ENCODE assay signal across 8 cellular contexts in the genomic region with DNA sequence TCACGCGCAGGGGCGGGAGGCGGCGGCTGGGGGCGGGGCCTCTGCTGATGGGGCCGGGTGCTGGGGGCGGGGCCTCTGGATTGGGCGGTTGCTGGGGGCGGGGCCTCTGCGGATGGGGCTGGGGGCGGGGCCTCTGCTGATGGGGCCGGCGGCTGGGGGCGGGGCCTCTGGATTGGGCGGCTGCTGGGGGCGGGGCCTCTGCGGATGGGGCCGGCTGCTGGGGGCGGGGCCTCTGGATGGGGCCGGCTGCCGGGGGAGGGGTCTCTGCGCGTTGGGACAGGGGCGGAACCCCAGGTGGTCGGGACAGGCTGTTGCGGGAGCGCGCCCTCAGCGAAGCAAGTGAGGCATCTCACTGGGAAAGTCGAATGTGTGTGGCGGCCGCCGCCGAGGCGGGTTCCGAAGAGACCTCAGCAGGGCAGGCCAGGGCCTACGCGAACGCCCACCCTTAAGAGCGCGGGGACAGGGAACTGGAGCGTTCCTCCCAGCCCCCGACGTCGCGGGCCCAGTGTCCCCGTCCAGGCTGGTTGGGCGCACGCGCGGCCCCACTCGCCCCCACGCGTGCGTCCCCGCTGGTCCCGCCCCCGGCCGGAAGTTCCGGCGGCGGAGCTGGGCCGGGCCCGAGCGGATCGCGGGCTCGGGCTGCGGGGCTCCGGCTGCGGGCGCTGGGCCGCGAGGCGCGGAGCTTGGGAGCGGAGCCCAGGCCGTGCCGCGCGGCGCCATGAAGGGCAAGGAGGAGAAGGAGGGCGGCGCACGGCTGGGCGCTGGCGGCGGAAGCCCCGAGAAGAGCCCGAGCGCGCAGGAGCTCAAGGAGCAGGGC. TPM values are rescaled to one million over a fixed set of nuclear protein-coding genes. Genes with fewer than 3 reads are reported as not detected.
DNase-seq lines count a peak whose midpoint lies in the region; ATAC-seq and TF ChIP-seq lines count a peak whose summit lies in the region.

A gene (plus strand): TSS at position 603 of the 817 bp plus-strand sequence. CDS start 116 bp downstream, at position 719.

- H3K27ac ChIP-seq in 22Rv1, result peak within 1 kb of the TSS; percentile 98

- H3K27me3 ChIP-seq in NT2/D1 (ENCODE audit: insufficient read depth, insufficient read length), result peaks cover 11% of the 10 kb centered on the region

- H3K9ac ChIP-seq in NT2/D1 (ENCODE audit: insufficient read length, low read depth), result peak within 1 kb of the TSS; percentile 98

- H3K4me1 Mint-ChIP-seq in endothelial cell (ENCODE audit: unreplicated experiment), result peaks cover 6% of the 10 kb centered on the region

- peak; percentile 78 for DNase-seq in NT2/D1 (ENCODE audit: low read depth, low spot score)
- DNase-seq in activated CD8-positive, alpha-beta memory T cell treated with anti-CD3 and anti-CD28 coated beads, Interleukin-2, amount 50 U/mL, for 48 hours, result peak; percentile 97
- peak; percentile 94 for DNase-seq in endothelial cell (ENCODE audit: low spot score)
- peak; percentile 84 for DNase-seq in midbrain (lab: John Stamatoyannopoulos, UW)
- peak; percentile 83 for DNase-seq in stimulated activated CD8-positive, alpha-beta memory T cell treated with anti-CD3 and anti-CD28 coated beads, Interleukin-15, amount 100 ng/mL, for 24 hours (ENCODE audit: low read depth)

- peaks cover 33% of the 10 kb centered on the region for H3K4me1 ChIP-seq in NT2/D1 (ENCODE audit: insufficient read depth, insufficient read length)

- no peak within 1 kb of the TSS for H3K27ac Mint-ChIP-seq in endothelial cell (ENCODE audit: unreplicated experiment)

- peak within 1 kb of the TSS; percentile 93 for H3K4me3 ChIP-seq in NT2/D1 (ENCODE audit: insufficient read length, low read depth)

- no peaks in the 10 kb centered on the region for H3K9me3 Mint-ChIP-seq in endothelial cell (ENCODE audit: unreplicated experiment)

- ATAC-seq in GM18867 (IDR thresholded peaks at IDR 0.05; ENCODE audit: unreplicated experiment), result peak; percentile 31
- peak; percentile 28 for ATAC-seq in HG03571 (IDR thresholded peaks at IDR 0.05; ENCODE audit: unreplicated experiment)

- H3K36me3 ChIP-seq in NT2/D1 (ENCODE audit: insufficient read depth, insufficient read length, low read length), result peaks cover 33% of the 10 kb centered on the region

- H3K4me3 Mint-ChIP-seq in endothelial cell (ENCODE audit: unreplicated experiment), result peak within 1 kb of the TSS; percentile 90

- TF ChIP-seq CTCF in 22Rv1 (IDR thresholded peaks at IDR 0.05) (no peak), endothelial cell (IDR thresholded peaks at IDR 0.05; ENCODE audit: unreplicated experiment) (no peak)

- peaks cover 17% of the 10 kb centered on the region for H3K27me3 Mint-ChIP-seq in endothelial cell (ENCODE audit: unreplicated experiment)

- H3K36me3 Mint-ChIP-seq in endothelial cell (ENCODE audit: low read depth, unreplicated experiment), result peaks cover 5% of the 10 kb centered on the region

- no peaks in the 10 kb centered on the region for H3K9me3 ChIP-seq in NT2/D1 (ENCODE audit: insufficient read depth, low read length)

RNA-seq across cellular contexts. Expression of the gene that starts here (rescaled TPM):
- 93.7 TPM for total RNA-seq in endothelial cell (ENCODE audit: unreplicated experiment)

Comparison
In these comparisons a context has a peak if more than half of its experiments do, and no peak if none do; other contexts are left out.
1. Peak in every context shown above with its lines: DNase-seq, ATAC-seq, H3K4me3 ChIP-seq and H3K27ac ChIP-seq.